In the genomic region with DNA sequence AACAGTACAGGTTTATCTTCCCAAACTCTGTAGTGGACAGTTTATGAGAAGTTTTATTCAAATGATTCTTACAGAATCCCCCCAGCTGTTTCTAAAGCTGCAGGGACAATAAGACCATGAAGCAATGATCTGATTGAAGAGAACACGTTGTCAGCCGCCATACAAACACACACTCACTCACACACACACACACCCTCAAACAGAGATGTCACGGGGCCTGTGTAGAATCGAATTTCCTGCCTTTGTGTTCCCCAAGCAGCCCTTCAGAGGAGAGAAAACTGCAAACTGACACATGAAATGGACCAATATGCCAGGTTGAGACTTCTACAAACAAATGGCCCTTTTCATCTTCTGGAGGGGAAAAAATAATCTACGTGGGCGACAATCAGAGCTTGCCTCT, we compare ENCODE assay signal across 1 cellular context.
TF ChIP-seq lines count a peak whose summit lies in the region.

No MANE protein-coding gene starts in this region.

TF ChIP-seq in HepG2, 621 proteins besides CTCF, POLR2A, EP300 and RAD21 (continued from another document):
- TF ChIP-seq, protein P1, sequence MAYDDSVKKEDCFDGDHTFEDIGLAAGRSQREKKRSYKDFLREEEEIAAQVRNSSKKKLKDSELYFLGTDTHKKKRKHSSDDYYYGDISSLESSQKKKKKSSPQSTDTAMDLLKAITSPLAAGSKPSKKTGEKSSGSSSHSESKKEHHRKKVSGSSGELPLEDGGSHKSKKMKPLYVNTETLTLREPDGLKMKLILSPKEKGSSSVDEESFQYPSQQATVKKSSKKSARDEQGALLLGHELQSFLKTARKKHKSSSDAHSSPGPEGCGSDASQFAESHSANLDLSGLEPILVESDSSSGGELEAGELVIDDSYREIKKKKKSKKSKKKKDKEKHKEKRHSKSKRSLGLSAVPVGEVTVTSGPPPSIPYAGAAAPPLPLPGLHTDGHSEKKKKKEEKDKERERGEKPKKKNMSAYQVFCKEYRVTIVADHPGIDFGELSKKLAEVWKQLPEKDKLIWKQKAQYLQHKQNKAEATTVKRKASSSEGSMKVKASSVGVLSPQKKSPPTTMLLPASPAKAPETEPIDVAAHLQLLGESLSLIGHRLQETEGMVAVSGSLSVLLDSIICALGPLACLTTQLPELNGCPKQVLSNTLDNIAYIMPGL (CRISPR knock-in tag; IDR thresholded peaks at IDR 0.05; ENCODE audit: borderline replicate concordance in 1 of 2, low read depth in 1 of 2): no peak
- no peak for TF ChIP-seq SIN3B (IDR thresholded peaks at IDR 0.05; ENCODE audit: low read length)
- no peak for TF ChIP-seq MAZ (IDR thresholded peaks at IDR 0.05; ENCODE audit: borderline replicate concordance, low read depth, low read length)
- no peak for TF ChIP-seq MAZ (CRISPR knock-in tag; IDR thresholded peaks at IDR 0.05; ENCODE audit: low read depth)
- TF ChIP-seq ZNF274 (CRISPR knock-in tag; IDR thresholded peaks at IDR 0.05): no peak
- TF ChIP-seq, protein P2, sequence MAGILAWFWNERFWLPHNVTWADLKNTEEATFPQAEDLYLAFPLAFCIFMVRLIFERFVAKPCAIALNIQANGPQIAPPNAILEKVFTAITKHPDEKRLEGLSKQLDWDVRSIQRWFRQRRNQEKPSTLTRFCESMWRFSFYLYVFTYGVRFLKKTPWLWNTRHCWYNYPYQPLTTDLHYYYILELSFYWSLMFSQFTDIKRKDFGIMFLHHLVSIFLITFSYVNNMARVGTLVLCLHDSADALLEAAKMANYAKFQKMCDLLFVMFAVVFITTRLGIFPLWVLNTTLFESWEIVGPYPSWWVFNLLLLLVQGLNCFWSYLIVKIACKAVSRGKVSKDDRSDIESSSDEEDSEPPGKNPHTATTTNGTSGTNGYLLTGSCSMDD (CRISPR knock-in tag; IDR thresholded peaks at IDR 0.05): no peak
- no peak for TF ChIP-seq NFRKB (IDR thresholded peaks at IDR 0.05)
- TF ChIP-seq, protein P3, sequence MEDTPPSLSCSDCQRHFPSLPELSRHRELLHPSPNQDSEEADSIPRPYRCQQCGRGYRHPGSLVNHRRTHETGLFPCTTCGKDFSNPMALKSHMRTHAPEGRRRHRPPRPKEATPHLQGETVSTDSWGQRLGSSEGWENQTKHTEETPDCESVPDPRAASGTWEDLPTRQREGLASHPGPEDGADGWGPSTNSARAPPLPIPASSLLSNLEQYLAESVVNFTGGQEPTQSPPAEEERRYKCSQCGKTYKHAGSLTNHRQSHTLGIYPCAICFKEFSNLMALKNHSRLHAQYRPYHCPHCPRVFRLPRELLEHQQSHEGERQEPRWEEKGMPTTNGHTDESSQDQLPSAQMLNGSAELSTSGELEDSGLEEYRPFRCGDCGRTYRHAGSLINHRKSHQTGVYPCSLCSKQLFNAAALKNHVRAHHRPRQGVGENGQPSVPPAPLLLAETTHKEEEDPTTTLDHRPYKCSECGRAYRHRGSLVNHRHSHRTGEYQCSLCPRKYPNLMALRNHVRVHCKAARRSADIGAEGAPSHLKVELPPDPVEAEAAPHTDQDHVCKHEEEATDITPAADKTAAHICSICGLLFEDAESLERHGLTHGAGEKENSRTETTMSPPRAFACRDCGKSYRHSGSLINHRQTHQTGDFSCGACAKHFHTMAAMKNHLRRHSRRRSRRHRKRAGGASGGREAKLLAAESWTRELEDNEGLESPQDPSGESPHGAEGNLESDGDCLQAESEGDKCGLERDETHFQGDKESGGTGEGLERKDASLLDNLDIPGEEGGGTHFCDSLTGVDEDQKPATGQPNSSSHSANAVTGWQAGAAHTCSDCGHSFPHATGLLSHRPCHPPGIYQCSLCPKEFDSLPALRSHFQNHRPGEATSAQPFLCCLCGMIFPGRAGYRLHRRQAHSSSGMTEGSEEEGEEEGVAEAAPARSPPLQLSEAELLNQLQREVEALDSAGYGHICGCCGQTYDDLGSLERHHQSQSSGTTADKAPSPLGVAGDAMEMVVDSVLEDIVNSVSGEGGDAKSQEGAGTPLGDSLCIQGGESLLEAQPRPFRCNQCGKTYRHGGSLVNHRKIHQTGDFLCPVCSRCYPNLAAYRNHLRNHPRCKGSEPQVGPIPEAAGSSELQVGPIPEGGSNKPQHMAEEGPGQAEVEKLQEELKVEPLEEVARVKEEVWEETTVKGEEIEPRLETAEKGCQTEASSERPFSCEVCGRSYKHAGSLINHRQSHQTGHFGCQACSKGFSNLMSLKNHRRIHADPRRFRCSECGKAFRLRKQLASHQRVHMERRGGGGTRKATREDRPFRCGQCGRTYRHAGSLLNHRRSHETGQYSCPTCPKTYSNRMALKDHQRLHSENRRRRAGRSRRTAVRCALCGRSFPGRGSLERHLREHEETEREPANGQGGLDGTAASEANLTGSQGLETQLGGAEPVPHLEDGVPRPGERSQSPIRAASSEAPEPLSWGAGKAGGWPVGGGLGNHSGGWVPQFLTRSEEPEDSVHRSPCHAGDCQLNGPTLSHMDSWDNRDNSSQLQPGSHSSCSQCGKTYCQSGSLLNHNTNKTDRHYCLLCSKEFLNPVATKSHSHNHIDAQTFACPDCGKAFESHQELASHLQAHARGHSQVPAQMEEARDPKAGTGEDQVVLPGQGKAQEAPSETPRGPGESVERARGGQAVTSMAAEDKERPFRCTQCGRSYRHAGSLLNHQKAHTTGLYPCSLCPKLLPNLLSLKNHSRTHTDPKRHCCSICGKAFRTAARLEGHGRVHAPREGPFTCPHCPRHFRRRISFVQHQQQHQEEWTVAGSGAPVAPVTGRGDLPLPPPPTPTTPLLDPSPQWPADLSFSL (CRISPR knock-in tag; IDR thresholded peaks at IDR 0.05): no peak
- TF ChIP-seq ZNF761 (CRISPR knock-in tag; conservative IDR thresholded peaks at IDR 0.05): no peak
